In genomic region chr1:21783679-21784603, GRCh38 we compare ENCODE assay signal across 8 cellular contexts. TPM values are rescaled to one million over a fixed set of nuclear protein-coding genes. Genes with fewer than 3 reads are reported as not detected.
DNase-seq lines count a peak whose midpoint lies in the region; ATAC-seq and TF ChIP-seq lines count a peak whose summit lies in the region.

No MANE protein-coding gene starts in this region.

- no peak for TF ChIP-seq CTCF in IMR-90 (conservative IDR thresholded peaks at IDR 0.05; ENCODE audit: low read depth, low read length)

- H3K9me3 Mint-ChIP-seq in activated T-helper 2 cell treated with anti-CD3 and anti-CD28 coated beads, Interferon-gamma antibody, Interleukin-2, Interleukin-4, amounts not matched to agents 10 μg/mL and 5 μg/mL and 100 μg/mL, durations not matched to agents 14 hours and 24 hours and 36 hours = no peaks in the 10 kb centered on the region

- peak overlapping the region; percentile 97 to 100 for H4K8ac ChIP-seq in IMR-90 (ENCODE audit: low read depth in 2 of 2, low read length in 2 of 2)

- WGBS in IMR-90 (ENCODE audit: extremely low coverage in 2 of 2, insufficient read length in 1 of 2), 2 experiments = 40% methylated on average over 11 of the region's 32 CpGs; no CpG with 5 or more reads in 1 of the 2 experiments

- H3K14ac ChIP-seq in IMR-90 (replicated peaks; ENCODE audit: low read depth, low read length) = 0 out of 2 replicates have a peak overlapping the region, but pooled peaks have one; percentile 28

- TF ChIP-seq RAD21 in IMR-90 (IDR thresholded peaks at IDR 0.05; ENCODE audit: low read length) = no peak

- H3K4me1 Mint-ChIP-seq in activated T-helper 2 cell treated with anti-CD3 and anti-CD28 coated beads, Interferon-gamma antibody, Interleukin-2, Interleukin-4, amounts not matched to agents 10 μg/mL and 5 μg/mL and 100 μg/mL, durations not matched to agents 14 hours and 24 hours and 36 hours (ENCODE audit: low read depth) = peaks cover 15% of the 10 kb centered on the region

- BruUV-seq in IMR-90 (replicated peaks; lab: Mats Ljungman, UMichigan) = no TSS peak

- H4K91ac ChIP-seq in IMR-90 (ENCODE audit: insufficient read depth, low read depth, low read length) = 0 out of 2 replicates have a peak overlapping the region, but pooled peaks have one; percentile 26

- peaks cover 6% of the 10 kb centered on the region for H3K27me3 Mint-ChIP-seq in activated T-helper 2 cell treated with anti-CD3 and anti-CD28 coated beads, Interferon-gamma antibody, Interleukin-2, Interleukin-4, amounts not matched to agents 10 μg/mL and 5 μg/mL and 100 μg/mL, durations not matched to agents 14 hours and 24 hours and 36 hours (ENCODE audit: low read depth)

- peak; percentile 21 for ATAC-seq in IMR-90 (ENCODE audit: low read depth)
- ATAC-seq in HG03196 (IDR thresholded peaks at IDR 0.05; ENCODE audit: unreplicated experiment) = no peak
- no peak for ATAC-seq in HG03280 (IDR thresholded peaks at IDR 0.05; ENCODE audit: unreplicated experiment)

- H4K20me1 ChIP-seq in IMR-90 (ENCODE audit: insufficient read depth, low read length) = peaks cover 23% of the 10 kb centered on the region

- H3K9me3 ChIP-seq in IMR-90 (ENCODE audit: control insufficient read depth, insufficient read depth, low read length) (no peaks in the 10 kb centered on the region), skeletal muscle satellite cell (replicated peaks; ENCODE audit: low read length) (no peaks in the 10 kb centered on the region)

- dilution Hi-C loops in IMR-90 (cut with HindIII; ENCODE audit: low sequenced_read_pairs, unreplicated experiment) = no loop called here

- H3K23ac ChIP-seq in IMR-90 (ENCODE audit: low read depth, low read length) = peak overlapping the region; percentile 21; the same call in 1 of the 2 replicates

- CTCF ChIA-PET in IMR-90 (lab: Yijun Ruan, JAX) = interaction anchor here (0.5 to 0.7 kb wide), 2 partner anchors 119 to 179 kb away, joined by 3 read pairs; no protein-coding TSS in a partner anchor

- H3K18ac ChIP-seq in IMR-90 (ENCODE audit: low read depth, low read length) = peak overlapping the region; percentile 21; the same call in 1 of the 2 replicates

- H2BK20ac ChIP-seq in IMR-90 (ENCODE audit: low read depth, low read length) = peak overlapping the region; percentile 7

- no peak overlapping the region for H2AK5ac ChIP-seq in IMR-90 (ENCODE audit: low read depth, low read length)

- H2BK15ac ChIP-seq in IMR-90 (ENCODE audit: low read depth, low read length) = peak overlapping the region; percentile 8; the same call in 1 of the 3 replicates

- in situ Hi-C loops in IMR-90 (cut with MboI; ENCODE audit: low sequenced_read_pairs) = no loop called here

- intact Hi-C loops in IMR-90 (cut with micrococcal nuclease) = loop anchor here (5.0 to 10.0 kb wide), 2 partner anchors 33 to 151 kb away; partner anchors contain the start of gene HSPG2
- intact Hi-C loops in activated T-helper 2 cell treated with anti-CD3 and anti-CD28 coated beads, Interferon-gamma antibody, Interleukin-2, Interleukin-4, amounts not matched to agents 10 μg/mL and 5 μg/mL and 100 μg/mL, durations not matched to agents 14 hours and 24 hours and 36 hours (cut with micrococcal nuclease) = loop anchor here (1.0 to 5.0 kb wide), 6 partner anchors 16 to 492 kb away; partner anchors contain the start of genes CDC42 and ECE1

- H2AFZ ChIP-seq in IMR-90 (replicated peaks; ENCODE audit: low read length, poor library complexity) = peak overlapping the region; percentile 98

- peak; percentile 78 for DNase-seq in NCI-H2081 treated with DMSO at 0.1 percent for 48 hours (lab: John Stamatoyannopoulos, UW)
- no peak for DNase-seq in NCI-H2081 (lab: John Stamatoyannopoulos, UW)
- peak; percentile 83 for DNase-seq in IMR-90
- no peak for DNase-seq in activated T-helper 2 cell treated with anti-CD3 and anti-CD28 coated beads, Interferon-gamma antibody, Interleukin-2, Interleukin-4, amounts not matched to agents 10 μg/mL and 5 μg/mL and 100 μg/mL, durations not matched to agents 14 hours and 24 hours and 36 hours (ENCODE audit: low spot score)
- DNase-seq in hepatic stellate cell (ENCODE audit: low spot score) = peak; percentile 16

- H3K56ac ChIP-seq in IMR-90 (ENCODE audit: extremely low read depth, insufficient read depth, low read length) = peak overlapping the region; percentile 12; the same call in 1 of the 2 replicates

- 0 out of 2 replicates have a peak overlapping the region, but pooled peaks have one; percentile 18 for H3K9ac ChIP-seq in IMR-90 (ENCODE audit: low read depth, low read length)
- peak overlapping the region; percentile 99 for H3K9ac ChIP-seq in skeletal muscle satellite cell (ENCODE audit: low read depth, low read length)

- POLR2A ChIA-PET in IMR-90 (lab: Charles Lee; ENCODE audit: unreplicated experiment) = no interaction called here

- H3K27ac Mint-ChIP-seq in activated T-helper 2 cell treated with anti-CD3 and anti-CD28 coated beads, Interferon-gamma antibody, Interleukin-2, Interleukin-4, amounts not matched to agents 10 μg/mL and 5 μg/mL and 100 μg/mL, durations not matched to agents 14 hours and 24 hours and 36 hours = peak overlapping the region; percentile 100

- H3K4me1 ChIP-seq in IMR-90 (ENCODE audit: control insufficient read depth, insufficient read depth, low read length) (0 out of 2 replicates have a peak, but pooled peaks cover 1% of the 10 kb centered on the region), skeletal muscle satellite cell (ENCODE audit: control insufficient read depth, insufficient read depth, low read length) (peaks cover 4% of the 10 kb centered on the region)

- peak overlapping the region; percentile 96 for H3K4me3 Mint-ChIP-seq in activated T-helper 2 cell treated with anti-CD3 and anti-CD28 coated beads, Interferon-gamma antibody, Interleukin-2, Interleukin-4, amounts not matched to agents 10 μg/mL and 5 μg/mL and 100 μg/mL, durations not matched to agents 14 hours and 24 hours and 36 hours (ENCODE audit: low read depth)

- H3K4ac ChIP-seq in IMR-90 (ENCODE audit: low read depth, low read length) = peak overlapping the region; percentile 100; the same call in 1 of the 2 replicates

- H3K79me1 ChIP-seq in IMR-90 (ENCODE audit: low read depth in 1 of 2, low read length in 2 of 2) = peaks cover 0 to 22% of the 10 kb centered on the region in 2 experiments; a peak in 3 of 4 replicates

- H3K4me3 ChIP-seq in IMR-90 (ENCODE audit: insufficient read depth, low read depth, low read length) = peak overlapping the region; percentile 66; the same call in 1 of the 2 replicates
- peak overlapping the region; percentile 80 for H3K4me3 ChIP-seq in skeletal muscle satellite cell (ENCODE audit: low read length)

- peak overlapping the region; percentile 88 for H3K4me2 ChIP-seq in IMR-90 (ENCODE audit: low read depth, low read length)
- peak overlapping the region; percentile 96 for H3K4me2 ChIP-seq in skeletal muscle satellite cell (ENCODE audit: low read length)

- H3K27me3 ChIP-seq in IMR-90 (ENCODE audit: control insufficient read depth, insufficient read depth, low read length) (no peaks in the 10 kb centered on the region), skeletal muscle satellite cell (ENCODE audit: control insufficient read depth, insufficient read depth, low read length) (no peaks in the 10 kb centered on the region)

- H3K36me3 ChIP-seq in IMR-90 (ENCODE audit: control insufficient read depth, insufficient read depth, low read length) (no peaks in the 10 kb centered on the region), skeletal muscle satellite cell (ENCODE audit: insufficient read depth, low read length) (no peaks in the 10 kb centered on the region)

- H2AK9ac ChIP-seq in IMR-90 (replicated peaks; ENCODE audit: low read depth, low read length, poor library complexity) = peak overlapping the region; percentile 100

- peak overlapping the region; percentile 67 for H4K5ac ChIP-seq in IMR-90 (ENCODE audit: low read depth, low read length)

- no peak for TF ChIP-seq POLR2A in IMR-90 (IDR thresholded peaks at IDR 0.05; ENCODE audit: low read depth, low read length)

- no peaks in the 10 kb centered on the region for H3K9me1 ChIP-seq in IMR-90 (ENCODE audit: insufficient read depth, low read length)

- H2BK5ac ChIP-seq in IMR-90 (ENCODE audit: low read depth, low read length, poor library complexity, severe bottlenecking) = peak overlapping the region; percentile 99

- H3K36me3 Mint-ChIP-seq in activated T-helper 2 cell treated with anti-CD3 and anti-CD28 coated beads, Interferon-gamma antibody, Interleukin-2, Interleukin-4, amounts not matched to agents 10 μg/mL and 5 μg/mL and 100 μg/mL, durations not matched to agents 14 hours and 24 hours and 36 hours (ENCODE audit: low read depth) = peaks cover 17% of the 10 kb centered on the region

- H2BK120ac ChIP-seq in IMR-90 (ENCODE audit: low read depth, low read length) = peak overlapping the region; percentile 56

- peak overlapping the region; percentile 62 for H3K27ac ChIP-seq in IMR-90 (ENCODE audit: insufficient read depth, low read length)

TF ChIP-seq in IMR-90, 13 proteins besides CTCF, POLR2A, EP300 and RAD21 (continues in another document):
- no peak for TF ChIP-seq CHD1 (IDR thresholded peaks at IDR 0.05; ENCODE audit: low read depth, low read length)
- TF ChIP-seq SMC3 (IDR thresholded peaks at IDR 0.05; ENCODE audit: low read depth, low read length) = no peak
- TF ChIP-seq CEBPB (IDR thresholded peaks at IDR 0.05; ENCODE audit: low read depth, low read length) = no peak
- TF ChIP-seq MXI1 (IDR thresholded peaks at IDR 0.05; ENCODE audit: borderline replicate concordance, low read depth, low read length) = no peak
- peak; percentile 21 for TF ChIP-seq RCOR1 (IDR thresholded peaks at IDR 0.05; ENCODE audit: insufficient replicate concordance, low read length)
- 0 out of 2 replicates have a peak, but pooled peaks have one; percentile 1 for TF ChIP-seq FOS (IDR thresholded peaks at IDR 0.05; ENCODE audit: low read depth, low read length)

RNA-seq across cellular contexts. Expression of gene USP48, which starts 1.0 kb away (rescaled TPM):
- 24.7 and 47.2 TPM in 2 replicates for total RNA-seq in IMR-90 (2012; rRNA removed)
- 17.1 and 25.0 TPM in 2 replicates for polyA plus RNA-seq in IMR-90 (2012; rRNA removed)
- 4.0 and 5.6 TPM in 2 replicates for polyA plus RNA-seq in IMR-90 (2012; cell fraction: cytosol; rRNA removed)
- polyA plus RNA-seq in IMR-90 (2012; cell fraction: nucleus; rRNA removed; ENCODE audit: low replicate concordance) = 7.8 and 40.6 TPM in 2 replicates
- total RNA-seq in activated T-helper 2 cell treated with anti-CD3 and anti-CD28 coated beads, Interferon-gamma antibody, Interleukin-2, Interleukin-4, amounts not matched to agents 10 μg/mL and 5 μg/mL and 100 μg/mL, durations not matched to agents 14 hours and 24 hours and 36 hours = 101 TPM in 2 replicates
- total RNA-seq in skeletal muscle satellite cell (2012; rRNA removed) = 19.4 and 20.5 TPM in 2 replicates

RNA-seq across cellular contexts. Expression of gene LDLRAD2, which starts 28.1 kb away (rescaled TPM):
- total RNA-seq in IMR-90 (2012; rRNA removed) = not detected in 2 replicates
- 0.05 TPM in 1 of 2 replicates, not detected in the other for polyA plus RNA-seq in IMR-90 (2012; rRNA removed)
- polyA plus RNA-seq in IMR-90 (2012; cell fraction: cytosol; rRNA removed) = 0.03 and 0.17 TPM in 2 replicates
- 0.34 and 0.39 TPM in 2 replicates for polyA plus RNA-seq in IMR-90 (2012; cell fraction: nucleus; rRNA removed; ENCODE audit: low replicate concordance)
- not detected in 2 replicates for total RNA-seq in activated T-helper 2 cell treated with anti-CD3 and anti-CD28 coated beads, Interferon-gamma antibody, Interleukin-2, Interleukin-4, amounts not matched to agents 10 μg/mL and 5 μg/mL and 100 μg/mL, durations not matched to agents 14 hours and 24 hours and 36 hours
- total RNA-seq in skeletal muscle satellite cell (2012; rRNA removed) = not detected in 2 replicates

Comparison
In these comparisons a context has a peak if more than half of its experiments do, and no peak if none do; other contexts are left out.
1. DNase-seq: peak in NCI-H2081 treated with DMSO at 0.1 percent for 48 hours (single experiment), IMR-90 (single experiment) and hepatic stellate cell (single experiment); none in NCI-H2081 (0 of 2) and activated T-helper 2 cell treated with anti-CD3 and anti-CD28 coated beads, Interferon-gamma antibody, Interleukin-2, Interleukin-4, amounts not matched to agents 10 μg/mL and 5 μg/mL and 100 μg/mL, durations not matched to agents 14 hours and 24 hours and 36 hours (single experiment).